Comparison of ENCODE assay signal across 10 cellular contexts in the genomic region with DNA sequence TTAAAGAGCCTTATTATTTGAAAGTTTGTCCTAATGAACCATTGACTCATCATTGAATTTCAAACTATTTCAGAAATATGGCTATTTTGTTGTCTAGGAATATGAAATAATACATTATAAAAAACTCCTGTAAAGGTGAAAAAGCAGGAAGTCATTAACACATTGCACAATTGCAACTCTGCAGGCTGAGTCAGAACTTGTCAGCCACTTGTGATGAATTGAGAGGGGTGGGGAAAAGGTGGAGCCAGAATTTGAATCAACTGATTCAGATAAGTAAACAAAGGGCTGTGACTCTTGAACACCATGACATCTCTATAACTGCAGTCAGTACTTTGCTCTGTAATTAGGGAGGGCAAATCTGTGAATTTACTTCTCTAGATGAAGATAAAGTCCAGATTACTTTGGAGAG. TPM values are rescaled to one million over a fixed set of nuclear protein-coding genes. Genes with fewer than 3 reads are reported as not detected.
DNase-seq lines count a peak whose midpoint lies in the region; ATAC-seq, FAIRE-seq and TF ChIP-seq lines count a peak whose summit lies in the region.
"Had no signal": no experiment of that assay in that cellular context is flagged by ENCODE, and none has a peak within 500 bp of the region (broad histone marks: within the 10 kb centered on the region; RNA-seq: fewer than 3 reads in every experiment).

No MANE protein-coding gene starts in this region.

- H3K4me3 ChIP-seq in esophagus squamous epithelium, result no peak overlapping the region

- H3K27me3 Mint-ChIP-seq in activated T-cell treated with anti-CD3 and anti-CD28 coated beads, Interleukin-2, amount 50 U/mL, for 72 hours (ENCODE audit: low read depth), result peaks cover 17% of the 10 kb centered on the region
- H3K27me3 Mint-ChIP-seq in activated T-cell treated with anti-CD3 and anti-CD28 coated beads, Interleukin-2, amount 50 U/mL, for 24 hours, result peaks cover 24% of the 10 kb centered on the region

- H3K36me3 ChIP-seq in esophagus squamous epithelium, result no peaks in the 10 kb centered on the region

- no peak for TF ChIP-seq CTCF in esophagus squamous epithelium (IDR thresholded peaks at IDR 0.05)
- no peak for TF ChIP-seq CTCF in GM20000 (IDR thresholded peaks at IDR 0.05; ENCODE audit: extremely low read depth, missing control alignments)

- H3K9me3 Mint-ChIP-seq in activated T-cell treated with anti-CD3 and anti-CD28 coated beads, Interleukin-2, amount 50 U/mL, for 72 hours, result no peaks in the 10 kb centered on the region
- H3K9me3 Mint-ChIP-seq in activated T-cell treated with anti-CD3 and anti-CD28 coated beads, Interleukin-2, amount 50 U/mL, for 24 hours, result no peaks in the 10 kb centered on the region

- no peak for TF ChIP-seq POLR2A in esophagus squamous epithelium (IDR thresholded peaks at IDR 0.05)

- H3K27ac Mint-ChIP-seq in activated T-cell treated with anti-CD3 and anti-CD28 coated beads, Interleukin-2, amount 50 U/mL, for 72 hours, result no peak overlapping the region
- no peak overlapping the region for H3K27ac Mint-ChIP-seq in activated T-cell treated with anti-CD3 and anti-CD28 coated beads, Interleukin-2, amount 50 U/mL, for 24 hours

- no peak overlapping the region for H3K4me3 Mint-ChIP-seq in activated T-cell treated with anti-CD3 and anti-CD28 coated beads, Interleukin-2, amount 50 U/mL, for 72 hours
- no peak overlapping the region for H3K4me3 Mint-ChIP-seq in activated T-cell treated with anti-CD3 and anti-CD28 coated beads, Interleukin-2, amount 50 U/mL, for 24 hours

- peak; percentile 70 to 82 for ATAC-seq in activated T-cell treated with anti-CD3 and anti-CD28 coated beads, Interleukin-2, amount 50 U/mL, for 72 hours (replicated peaks in 1 of 2)
- ATAC-seq in HG03457 (IDR thresholded peaks at IDR 0.05; ENCODE audit: unreplicated experiment), result no peak

- no peaks in the 10 kb centered on the region for H3K36me3 Mint-ChIP-seq in activated T-cell treated with anti-CD3 and anti-CD28 coated beads, Interleukin-2, amount 50 U/mL, for 72 hours (ENCODE audit: insufficient read depth in 2 of 2)
- H3K36me3 Mint-ChIP-seq in activated T-cell treated with anti-CD3 and anti-CD28 coated beads, Interleukin-2, amount 50 U/mL, for 24 hours (ENCODE audit: low read depth), result no peaks in the 10 kb centered on the region

- peaks cover 0 to 58% (median 7%) of the 10 kb centered on the region in 3 donors for H3K4me1 ChIP-seq in esophagus squamous epithelium

- H3K4me1 Mint-ChIP-seq in activated T-cell treated with anti-CD3 and anti-CD28 coated beads, Interleukin-2, amount 50 U/mL, for 72 hours (ENCODE audit: low read depth), result peaks cover 13% of the 10 kb centered on the region
- H3K4me1 Mint-ChIP-seq in activated T-cell treated with anti-CD3 and anti-CD28 coated beads, Interleukin-2, amount 50 U/mL, for 24 hours (ENCODE audit: low read depth), result peaks cover 15% of the 10 kb centered on the region

- no peak for FAIRE-seq in urothelium cell line (lab: Jason Lieb, UNC)

- no peaks in the 10 kb centered on the region for H3K9me3 ChIP-seq in esophagus squamous epithelium

- peak overlapping the region; percentile 63 to 80 (median 77) for H3K27ac ChIP-seq in esophagus squamous epithelium

- DNase-seq in activated T-cell treated with anti-CD3 and anti-CD28 coated beads, Interleukin-2, amount 50 U/mL, for 72 hours, result peak; percentile 4 to 8
- no peak for DNase-seq in activated T-cell treated with anti-CD3 and anti-CD28 coated beads, Interleukin-2, amount 50 U/mL, for 24 hours
- DNase-seq in NCI-H69 (lab: John Stamatoyannopoulos, UW) (peak; percentile 95), esophagus squamous epithelium (lab: John Stamatoyannopoulos, UW) (no peak), urothelium cell line (ENCODE audit: low spot score) (peak; percentile 65), GM20000 (ENCODE audit: low spot score) (no peak), foreskin melanocyte (no peak)
- DNase-seq: DND-41 had no signal

- peaks cover 0 to 1% (median 0%) of the 10 kb centered on the region in 4 donors for H3K27me3 ChIP-seq in esophagus squamous epithelium

- intact Hi-C loops in esophagus squamous epithelium (cut with DNase I), result no loop called here

RNA-seq across cellular contexts. Expression of a gene that starts 6.0 kb away (rescaled TPM):
- total RNA-seq in activated T-cell treated with anti-CD3 and anti-CD28 coated beads, Interleukin-2, amount 50 U/mL, for 72 hours, result under 1 TPM in 1 of 2 donors, not detected in 1; 0.67 TPM
- total RNA-seq in esophagus squamous epithelium, result 10 to 100 TPM in 3 of 4 donors, 1 to 10 TPM in 1; 10.0 to 22.8 (median 18.3) TPM
- total RNA-seq: activated CD8-positive, alpha-beta memory T cell treated with anti-CD3 and anti-CD28 coated beads for 36 hours had no signal

RNA-seq across cellular contexts. Expression of a gene that starts 56.7 kb away (rescaled TPM):
- total RNA-seq in activated T-cell treated with anti-CD3 and anti-CD28 coated beads, Interleukin-2, amount 50 U/mL, for 72 hours, result not detected
- not detected for total RNA-seq in esophagus squamous epithelium
- total RNA-seq: activated CD8-positive, alpha-beta memory T cell treated with anti-CD3 and anti-CD28 coated beads for 36 hours had no signal

Comparison
In these comparisons a context has a peak if more than half of its experiments do, and no peak if none do; other contexts are left out.
1. DNase-seq: peak in activated T-cell treated with anti-CD3 and anti-CD28 coated beads, Interleukin-2, amount 50 U/mL, for 72 hours (2 of 2), NCI-H69 (single experiment) and urothelium cell line (single experiment); none in activated T-cell treated with anti-CD3 and anti-CD28 coated beads, Interleukin-2, amount 50 U/mL, for 24 hours (single experiment), esophagus squamous epithelium (single experiment), GM20000 (single experiment) and foreskin melanocyte (single experiment).
2. RNA of a gene that starts 6.0 kb away (total RNA-seq): 10.0 to 22.8 TPM in esophagus squamous epithelium; 0.67 TPM in activated T-cell treated with anti-CD3 and anti-CD28 coated beads, Interleukin-2, amount 50 U/mL, for 72 hours; every median in the first group is over 4 times any median in the second.